1 cellular context compared by ENCODE assay signal in genomic region chr6:14738933-14739332, GRCh38.
TF ChIP-seq lines count a peak whose summit lies in the region.

No MANE protein-coding gene starts in this region.

TF ChIP-seq in WTC11, 78 proteins besides CTCF, POLR2A, EP300 and RAD21 (continued from another document):
- no peak for TF ChIP-seq AFF4 (CRISPR knock-in tag; IDR thresholded peaks at IDR 0.05; ENCODE audit: borderline replicate concordance)
- no peak for TF ChIP-seq ATF1 (CRISPR knock-in tag; IDR thresholded peaks at IDR 0.05)
TF ChIP-seq in WTC11: peak in this region for 0.
